ENCODE assay signal across 20 cellular contexts in genomic region chr18:13556497-13556896, GRCh38.
"Had no signal": no experiment of that assay in that cellular context is flagged by ENCODE, and none has a peak within 500 bp of the region (broad histone marks: within the 10 kb centered on the region; RNA-seq: fewer than 3 reads in every experiment).

No MANE protein-coding gene starts in this region.

- H3K36me3 Mint-ChIP-seq: activated CD8-positive, alpha-beta memory T cell treated with anti-CD3 and anti-CD28 coated beads, Interleukin-2, amount 10 ng/mL, durations not matched to agents 7 days and 5 days; activated naive CD4-positive, alpha-beta T cell treated with anti-CD3 and anti-CD28 coated beads, Interleukin-2, amount 50 U/mL, for 72 hours; natural killer cell treated with Interleukin-12 subunit alpha and Interleukin-12 subunit beta and Interleukin-15 and Interleukin-18, amount 100 ng/mL, for 72 hours had no signal

- H3K9me3 ChIP-seq: breast epithelium, heart left ventricle, ovary, prostate gland had no signal

- DNase-seq: activated CD4-positive, alpha-beta memory T cell treated with anti-CD3 and anti-CD28 coated beads, Interleukin-2, amount 10 ng/mL, durations not matched to agents 7 days and 5 days; activated CD4-positive, alpha-beta T cell treated with anti-CD3 and anti-CD28 coated beads, Interleukin-2, amount 10 ng/mL, durations not matched to agents 24 days and 14 days; cortex of kidney; heart left ventricle; ovary; right cardiac atrium; stimulated activated CD4-positive, alpha-beta T cell treated with anti-CD3 and anti-CD28 coated beads, Interleukin-1b, Interleukin-23, amount 100 ng/mL, for 48 hours; SW 1271; trophoblast cell had no signal

- H3K27ac Mint-ChIP-seq: activated CD4-positive, alpha-beta memory T cell treated with anti-CD3 and anti-CD28 coated beads, Interleukin-2, amount 10 ng/mL, durations not matched to agents 7 days and 5 days; activated CD8-positive, alpha-beta memory T cell treated with anti-CD3 and anti-CD28 coated beads, Interleukin-2, amount 10 ng/mL, durations not matched to agents 7 days and 5 days; activated naive CD4-positive, alpha-beta T cell treated with anti-CD3 and anti-CD28 coated beads, Interleukin-2, amount 50 U/mL, for 72 hours; natural killer cell treated with Interleukin-12 subunit alpha and Interleukin-12 subunit beta and Interleukin-15 and Interleukin-18, amount 100 ng/mL, for 72 hours had no signal

- H3K4me3 Mint-ChIP-seq: activated CD4-positive, alpha-beta memory T cell treated with anti-CD3 and anti-CD28 coated beads, Interleukin-2, amount 10 ng/mL, durations not matched to agents 7 days and 5 days; activated CD4-positive, alpha-beta T cell treated with anti-CD3 and anti-CD28 coated beads, Interleukin-2, amount 10 ng/mL, durations not matched to agents 24 days and 14 days; activated CD8-positive, alpha-beta memory T cell treated with anti-CD3 and anti-CD28 coated beads, Interleukin-2, amount 10 ng/mL, durations not matched to agents 7 days and 5 days; natural killer cell treated with Interleukin-12 subunit alpha and Interleukin-12 subunit beta and Interleukin-15 and Interleukin-18, amount 100 ng/mL, for 72 hours had no signal

- ATAC-seq: activated CD4-positive, CD25-positive, alpha-beta regulatory T cell treated with anti-CD3 and anti-CD28 coated beads, Interleukin-2, amount 50 U/mL, for 24 hours; activated CD8-positive, alpha-beta memory T cell treated with anti-CD3 and anti-CD28 coated beads, Interleukin-2, amount 10 ng/mL, durations not matched to agents 7 days and 5 days; activated naive CD4-positive, alpha-beta T cell treated with anti-CD3 and anti-CD28 coated beads, Interleukin-2, amount 50 U/mL, for 72 hours; heart left ventricle; left lobe of liver; natural killer cell treated with Interleukin-12 subunit alpha and Interleukin-12 subunit beta and Interleukin-15 and Interleukin-18, amount 100 ng/mL, for 72 hours; right cardiac atrium had no signal

- H3K9me3 Mint-ChIP-seq: activated CD4-positive, alpha-beta memory T cell treated with anti-CD3 and anti-CD28 coated beads, Interleukin-2, amount 10 ng/mL, durations not matched to agents 7 days and 5 days; activated CD4-positive, alpha-beta T cell treated with anti-CD3 and anti-CD28 coated beads, Interleukin-2, amount 10 ng/mL, durations not matched to agents 24 days and 14 days; activated naive CD4-positive, alpha-beta T cell treated with anti-CD3 and anti-CD28 coated beads, Interleukin-2, amount 50 U/mL, for 72 hours; natural killer cell treated with Interleukin-12 subunit alpha and Interleukin-12 subunit beta and Interleukin-15 and Interleukin-18, amount 100 ng/mL, for 72 hours had no signal

- H3K36me3 ChIP-seq: breast epithelium, heart left ventricle, ovary, prostate gland had no signal

- H3K27ac ChIP-seq: breast epithelium, epithelial cell of prostate, ovary, prostate gland, SK-N-MC, VCaP had no signal

- H3K27me3 ChIP-seq: breast epithelium, heart left ventricle, ovary had no signal

- H3K4me3 ChIP-seq: breast epithelium, heart left ventricle, lung, ovary, prostate gland, SK-N-MC had no signal

- H3K27me3 Mint-ChIP-seq: activated CD4-positive, alpha-beta memory T cell treated with anti-CD3 and anti-CD28 coated beads, Interleukin-2, amount 10 ng/mL, durations not matched to agents 7 days and 5 days; activated CD4-positive, alpha-beta T cell treated with anti-CD3 and anti-CD28 coated beads, Interleukin-2, amount 10 ng/mL, durations not matched to agents 24 days and 14 days; activated CD8-positive, alpha-beta memory T cell treated with anti-CD3 and anti-CD28 coated beads, Interleukin-2, amount 10 ng/mL, durations not matched to agents 7 days and 5 days; natural killer cell treated with Interleukin-12 subunit alpha and Interleukin-12 subunit beta and Interleukin-15 and Interleukin-18, amount 100 ng/mL, for 72 hours had no signal

- H3K4me1 ChIP-seq: breast epithelium, prostate gland had no signal
